8 cellular contexts compared by ENCODE assay signal in genomic region chr15:70099966-70100494, GRCh38. TPM values are rescaled to one million over a fixed set of nuclear protein-coding genes. Genes with fewer than 3 reads are reported as not detected.
A peak's percentile ranks its signal among the peaks of the same experiment; 100 is the strongest.
DNase-seq lines count a peak whose midpoint lies in the region; ATAC-seq and TF ChIP-seq lines count a peak whose summit lies in the region.

No MANE protein-coding gene starts in this region.

- WGBS in psoas muscle, 3 donors: 2 to 3% (median 2%) methylated on average over 17 of the region's 17 CpGs

- DNase-seq in cardiac muscle cell (ENCODE audit: low read depth in 1 of 2, low spot score in 1 of 2) (peak; percentile 41 to 54), Right ventricle myocardium inferior (ENCODE audit: missing footprints) (no peak), endothelial cell (ENCODE audit: low spot score) (no peak), psoas muscle (no peak), T1000 (lab: John Stamatoyannopoulos, UW) (no peak)

- H2AFZ ChIP-seq in SU-DHL-6 (ENCODE audit: low read depth, low read length, severe bottlenecking): peak overlapping the region; percentile 69

- H3K27me3 Mint-ChIP-seq in endothelial cell (ENCODE audit: unreplicated experiment): peaks cover 14% of the 10 kb centered on the region

- no peaks in the 10 kb centered on the region for H4K20me1 ChIP-seq in SU-DHL-6 (ENCODE audit: low read depth, low read length)

- ATAC-seq in Right ventricle myocardium inferior (no peak), psoas muscle (no peak), GM21619 (IDR thresholded peaks at IDR 0.05; ENCODE audit: unreplicated experiment) (no peak), HG02870 (IDR thresholded peaks at IDR 0.05; ENCODE audit: unreplicated experiment) (no peak)

- peak overlapping the region; percentile 88 for H3K27ac ChIP-seq in cardiac muscle cell
- no peak overlapping the region for H3K27ac ChIP-seq in SU-DHL-6 (ENCODE audit: low read depth, low read length)
- H3K27ac ChIP-seq in psoas muscle: peak overlapping the region; percentile 80

- H3K4me3 Mint-ChIP-seq in endothelial cell (ENCODE audit: unreplicated experiment): peak overlapping the region; percentile 79

- no peak overlapping the region for H3K27ac Mint-ChIP-seq in endothelial cell (ENCODE audit: unreplicated experiment)

- H3K36me3 Mint-ChIP-seq in endothelial cell (ENCODE audit: low read depth, unreplicated experiment): no peaks in the 10 kb centered on the region

- H3K9me3 ChIP-seq in cardiac muscle cell (ENCODE audit: low read depth): no peaks in the 10 kb centered on the region
- no peaks in the 10 kb centered on the region for H3K9me3 ChIP-seq in SU-DHL-6 (ENCODE audit: insufficient read depth, low read length)
- H3K9me3 ChIP-seq in psoas muscle: no peaks in the 10 kb centered on the region

- intact Hi-C loops in Right ventricle myocardium inferior (cut with DNase I) (loop anchor here (2.0 to 10.0 kb wide), 6 partner anchors 67 to 625 kb away; no protein-coding TSS in a partner anchor), psoas muscle (cut with DNase I) (loop anchor here (1.0 to 10.0 kb wide), 10 partner anchors 38 to 372 kb away; no protein-coding TSS in a partner anchor)

- no peaks in the 10 kb centered on the region for H3K27me3 ChIP-seq in cardiac muscle cell
- no peaks in the 10 kb centered on the region for H3K27me3 ChIP-seq in SU-DHL-6 (ENCODE audit: low read length)
- H3K27me3 ChIP-seq in psoas muscle (ENCODE audit: insufficient read depth in 3 of 3, low read length in 2 of 3): no peaks in the 10 kb centered on the region

- peaks cover 25% of the 10 kb centered on the region for H3K4me1 ChIP-seq in cardiac muscle cell (ENCODE audit: low read depth)
- peaks cover 36% of the 10 kb centered on the region for H3K4me1 ChIP-seq in psoas muscle

- peaks cover 22% of the 10 kb centered on the region for H3K4me1 Mint-ChIP-seq in endothelial cell (ENCODE audit: unreplicated experiment)

- H3K9ac ChIP-seq in SU-DHL-6 (ENCODE audit: low read length): peak overlapping the region; percentile 29; the same call in 1 of the 2 replicates

- H3K79me2 ChIP-seq in SU-DHL-6 (ENCODE audit: insufficient read depth, low read length): peaks cover 4% of the 10 kb centered on the region; the same call in 1 of the 2 replicates

- H3K36me3 ChIP-seq in cardiac muscle cell (no peaks in the 10 kb centered on the region), SU-DHL-6 (ENCODE audit: low read length) (no peaks in the 10 kb centered on the region), psoas muscle (ENCODE audit: insufficient read depth in 1 of 2, low read depth in 1 of 2) (no peaks in the 10 kb centered on the region)

- peak overlapping the region; percentile 15 for H3K4me3 ChIP-seq in cardiac muscle cell
- H3K4me3 ChIP-seq in SU-DHL-6 (ENCODE audit: insufficient read depth, low read length, poor library complexity, severe bottlenecking): peak overlapping the region; percentile 12
- peak overlapping the region; percentile 62 for H3K4me3 ChIP-seq in psoas muscle

- peak overlapping the region; percentile 65 for H3K4me2 ChIP-seq in SU-DHL-6 (ENCODE audit: low read depth, low read length, poor library complexity, severe bottlenecking)

- H3F3A ChIP-seq in SU-DHL-6 (ENCODE audit: insufficient read depth): peaks cover 13% of the 10 kb centered on the region

- H3K9me3 Mint-ChIP-seq in endothelial cell (ENCODE audit: unreplicated experiment): no peaks in the 10 kb centered on the region

- no peaks in the 10 kb centered on the region for H3K9me2 ChIP-seq in SU-DHL-6 (replicated peaks; ENCODE audit: insufficient read depth, low read length)

- TF ChIP-seq CTCF in cardiac muscle cell (IDR thresholded peaks at IDR 0.05; ENCODE audit: low read depth, low read length): no peak
- no peak for TF ChIP-seq CTCF in SU-DHL-6 (IDR thresholded peaks at IDR 0.05; ENCODE audit: insufficient read depth, low read length, poor library complexity, severe bottlenecking)
- no peak for TF ChIP-seq CTCF in endothelial cell (IDR thresholded peaks at IDR 0.05; ENCODE audit: unreplicated experiment)
- TF ChIP-seq CTCF in psoas muscle (IDR thresholded peaks at IDR 0.05): no peak

RNA-seq across cellular contexts. Expression of gene TLE3, which starts 2.3 kb away (rescaled TPM):
- total RNA-seq in cardiac muscle cell (28.3 and 38.2 TPM in 2 replicates), Right ventricle myocardium inferior (14.1 TPM), endothelial cell (ENCODE audit: unreplicated experiment) (80.8 TPM), psoas muscle (10 to 100 TPM; 10.8 to 59.9 (median 18.6) TPM)
- polyA plus RNA-seq in cardiac muscle cell (11.0 and 20.5 TPM in 2 replicates), psoas muscle (1 to 10 TPM; 4.3 to 9.6 (median 4.8) TPM)

Comparison
In these comparisons a context has a peak if more than half of its experiments do, and no peak if none do; other contexts are left out.
1. DNase-seq: peak in cardiac muscle cell (2 of 2); none in Right ventricle myocardium inferior (single experiment), endothelial cell (single experiment), psoas muscle (0 of 2) and T1000 (single experiment).
2. H3K4me3 ChIP-seq: peak in every context shown above with its lines; median percentile 62 in psoas muscle; 15 in cardiac muscle cell; 12 in SU-DHL-6.